Comparison of ENCODE assay signal across 12 cellular contexts in genomic region chr19:51808333-51808986, GRCh38.
DNase-seq lines count a peak whose midpoint lies in the region; ATAC-seq and TF ChIP-seq lines count a peak whose summit lies in the region.
"Had no signal": no experiment of that assay in that cellular context is flagged by ENCODE, and none has a peak within 500 bp of the region (broad histone marks: within the 10 kb centered on the region; RNA-seq: fewer than 3 reads in every experiment).

No MANE protein-coding gene starts in this region.

- no peak for ATAC-seq in HG03159 (IDR thresholded peaks at IDR 0.05; ENCODE audit: unreplicated experiment)

- H3K36me3 ChIP-seq in parathyroid adenoma (ENCODE audit: control insufficient read depth, insufficient read depth, low read length): no peaks in the 10 kb centered on the region
- H3K36me3 ChIP-seq: adrenal gland had no signal

- H2AFZ ChIP-seq in parathyroid adenoma: peak overlapping the region; percentile 36

- no peaks in the 10 kb centered on the region for H3K9me3 ChIP-seq in parathyroid adenoma (ENCODE audit: control insufficient read depth, low read length)
- H3K9me3 ChIP-seq: adrenal gland had no signal

- TF ChIP-seq CTCF in LNCAP (IDR thresholded peaks at IDR 0.05): peak; percentile 40
- peak; percentile 44 for TF ChIP-seq CTCF in choroid plexus epithelial cell (conservative IDR thresholded peaks at IDR 0.05; ENCODE audit: low read depth, low read length)
- TF ChIP-seq CTCF in parathyroid adenoma (IDR thresholded peaks at IDR 0.05): peak; percentile 35

- no peak overlapping the region for H3K4me2 ChIP-seq in parathyroid adenoma (ENCODE audit: low read length)

- no peaks in the 10 kb centered on the region for H3K79me2 ChIP-seq in parathyroid adenoma

- H3K9ac ChIP-seq in parathyroid adenoma: no peak overlapping the region

- DNase-seq in NCI-H82 (lab: John Stamatoyannopoulos, UW): peak; percentile 13
- no peak for DNase-seq in NCI-H82 treated with DMSO at 0.1 percent for 48 hours (lab: John Stamatoyannopoulos, UW; ENCODE audit: unreplicated experiment)
- peak; percentile 86 for DNase-seq in choroid plexus epithelial cell (ENCODE audit: low read depth)
- no peak for DNase-seq in NCI-H1105 (lab: John Stamatoyannopoulos, UW)
- no peak for DNase-seq in NCI-H1694 treated with DMSO at 0.1 percent for 48 hours (lab: John Stamatoyannopoulos, UW)
- DNase-seq: ACHN, MM.1S, NCI-H526 treated with DMSO at 0.1 percent for 48 hours had no signal

- no peaks in the 10 kb centered on the region for H3K27me3 ChIP-seq in parathyroid adenoma (ENCODE audit: control insufficient read depth, insufficient read depth, low read length)
- H3K27me3 ChIP-seq: adrenal gland had no signal

- peak overlapping the region; percentile 86 for H3K27ac ChIP-seq in parathyroid adenoma

- H3K4me3 ChIP-seq in choroid plexus epithelial cell (ENCODE audit: low read depth, low read length) (no peak overlapping the region), parathyroid adenoma (ENCODE audit: low read depth, low read length) (no peak overlapping the region)
- H3K4me3 ChIP-seq: adrenal gland had no signal

- peaks cover 40% of the 10 kb centered on the region for H3K4me1 ChIP-seq in parathyroid adenoma

Comparison
In these comparisons a context has a peak if more than half of its experiments do, and no peak if none do; other contexts are left out.
1. DNase-seq: peak in NCI-H82 (single experiment) and choroid plexus epithelial cell (single experiment); none in NCI-H82 treated with DMSO at 0.1 percent for 48 hours (single experiment), NCI-H1105 (single experiment) and NCI-H1694 treated with DMSO at 0.1 percent for 48 hours (single experiment).
2. Peak in every context shown above with its lines, with median percentiles within 50 percentile points of each other: CTCF ChIP-seq.